8 cellular contexts compared by ENCODE assay signal in the genomic region with DNA sequence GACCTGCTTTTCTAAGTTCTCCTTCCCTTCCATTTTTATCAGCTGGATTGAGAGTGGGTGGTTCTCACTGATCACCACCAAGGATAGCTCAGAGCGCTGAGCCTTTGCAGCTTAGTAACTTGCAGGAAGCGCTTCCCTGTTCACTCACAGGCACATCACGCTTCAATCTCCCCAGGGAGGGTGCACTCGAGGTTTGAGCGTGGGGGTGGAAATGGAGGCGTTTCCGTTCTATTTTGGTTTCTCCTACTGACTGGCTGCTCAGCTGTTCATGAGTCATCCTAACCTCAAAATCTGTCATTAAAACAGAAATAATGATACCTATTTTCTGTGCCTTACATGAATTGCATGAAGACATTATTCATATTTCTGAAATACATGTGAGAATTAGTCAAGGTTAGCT.
A peak's percentile ranks its signal among the peaks of the same experiment; 100 is the strongest.
DNase-seq lines count a peak whose midpoint lies in the region; ATAC-seq and TF ChIP-seq lines count a peak whose summit lies in the region.

No MANE protein-coding gene starts in this region.

- H3K27me3 Mint-ChIP-seq in natural killer cell (ENCODE audit: low read depth in 2 of 2) = no peaks in the 10 kb centered on the region
- no peaks in the 10 kb centered on the region for H3K27me3 Mint-ChIP-seq in stimulated activated naive CD8-positive, alpha-beta T cell treated with anti-CD3 and anti-CD28 coated beads, Interleukin-15, amount 100 ng/mL, for 72 hours

- TF ChIP-seq CTCF in AG09309 (IDR thresholded peaks at IDR 0.05; ENCODE audit: control insufficient read depth, insufficient read depth, low read depth, low read length, missing control alignments) (no peak), esophagus muscularis mucosa (IDR thresholded peaks at IDR 0.05) (no peak), natural killer cell (IDR thresholded peaks at IDR 0.05) (no peak)

- ATAC-seq in GM18873 (IDR thresholded peaks at IDR 0.05; ENCODE audit: low FRiP score, unreplicated experiment) (peak; percentile 97), HG03064 (IDR thresholded peaks at IDR 0.05; ENCODE audit: low read depth, unreplicated experiment) (peak; percentile 98), natural killer cell (peak; percentile 83 to 96 (median 95))
- ATAC-seq in stimulated activated naive CD8-positive, alpha-beta T cell treated with anti-CD3 and anti-CD28 coated beads, Interleukin-15, amount 100 ng/mL, for 72 hours = peak; percentile 96

- TF ChIP-seq EP300 in esophagus muscularis mucosa (IDR thresholded peaks at IDR 0.05) = no peak

- H3K4me3 Mint-ChIP-seq in natural killer cell = peak overlapping the region; percentile 73
- H3K4me3 Mint-ChIP-seq in stimulated activated naive CD8-positive, alpha-beta T cell treated with anti-CD3 and anti-CD28 coated beads, Interleukin-15, amount 100 ng/mL, for 72 hours = no peak overlapping the region

- peaks cover 12 to 22% (median 19%) of the 10 kb centered on the region in 4 donors for H3K4me1 ChIP-seq in esophagus muscularis mucosa

- no peaks in the 10 kb centered on the region for H3K27me3 ChIP-seq in esophagus muscularis mucosa

- H3K27ac Mint-ChIP-seq in natural killer cell = peak overlapping the region; percentile 67 to 75
- H3K27ac Mint-ChIP-seq in stimulated activated naive CD8-positive, alpha-beta T cell treated with anti-CD3 and anti-CD28 coated beads, Interleukin-15, amount 100 ng/mL, for 72 hours = no peak overlapping the region

- no peak for TF ChIP-seq POLR2A in esophagus muscularis mucosa (IDR thresholded peaks at IDR 0.05; ENCODE audit: low read depth)

- peaks cover 18 to 21% of the 10 kb centered on the region in 2 donors for H3K4me1 Mint-ChIP-seq in natural killer cell
- peaks cover 17% of the 10 kb centered on the region for H3K4me1 Mint-ChIP-seq in stimulated activated naive CD8-positive, alpha-beta T cell treated with anti-CD3 and anti-CD28 coated beads, Interleukin-15, amount 100 ng/mL, for 72 hours

- WGBS in esophagus muscularis mucosa = 3% methylated on average over 7 of the region's 7 CpGs

- no peaks in the 10 kb centered on the region for H3K36me3 ChIP-seq in esophagus muscularis mucosa

- no peaks in the 10 kb centered on the region for H3K9me3 Mint-ChIP-seq in natural killer cell
- H3K9me3 Mint-ChIP-seq in stimulated activated naive CD8-positive, alpha-beta T cell treated with anti-CD3 and anti-CD28 coated beads, Interleukin-15, amount 100 ng/mL, for 72 hours = no peaks in the 10 kb centered on the region

- no peaks in the 10 kb centered on the region for H3K9me3 ChIP-seq in esophagus muscularis mucosa

- intact Hi-C loops in esophagus muscularis mucosa (cut with DNase I) (no loop called here), natural killer cell (cut with micrococcal nuclease) (no loop called here)

- H3K4me3 ChIP-seq in AG09309 (ENCODE audit: control insufficient read depth, low read depth, low read length) (no peak overlapping the region), esophagus muscularis mucosa (no peak overlapping the region)

- peak overlapping the region in 2 of 4 donors; percentile 5 to 18 for H3K27ac ChIP-seq in esophagus muscularis mucosa (replicated peaks in 1 of 4)

- H3K36me3 Mint-ChIP-seq in natural killer cell = no peaks in the 10 kb centered on the region

- peak; percentile 89 for DNase-seq in AG09309 (ENCODE audit: low read depth)
- peak; percentile 26 to 55 for DNase-seq in NCI-H526 (lab: John Stamatoyannopoulos, UW)
- peak; percentile 40 to 50 for DNase-seq in activated CD8-positive, alpha-beta memory T cell treated with anti-CD3 and anti-CD28 coated beads for 4 hours (ENCODE audit: low read depth in 2 of 2)
- peak; percentile 93 for DNase-seq in esophagus muscularis mucosa (ENCODE audit: extremely low spot score)
- peak; percentile 40 for DNase-seq in natural killer cell
- peak; percentile 45 to 61 for DNase-seq in stimulated activated naive CD8-positive, alpha-beta T cell treated with anti-CD3 and anti-CD28 coated beads, Interleukin-15, amount 100 ng/mL, for 72 hours

Comparison
In these comparisons a context has a peak if more than half of its experiments do, and no peak if none do; other contexts are left out.
1. DNase-seq: peak in every context shown above with its lines; median percentile 93 in esophagus muscularis mucosa; 89 in AG09309; 53 in stimulated activated naive CD8-positive, alpha-beta T cell treated with anti-CD3 and anti-CD28 coated beads, Interleukin-15, amount 100 ng/mL, for 72 hours; 45 in activated CD8-positive, alpha-beta memory T cell treated with anti-CD3 and anti-CD28 coated beads for 4 hours; 40 in NCI-H526; 40 in natural killer cell.
2. H3K27ac Mint-ChIP-seq: peak in natural killer cell (2 of 2); none in stimulated activated naive CD8-positive, alpha-beta T cell treated with anti-CD3 and anti-CD28 coated beads, Interleukin-15, amount 100 ng/mL, for 72 hours (0 of 2).
3. Peak in every context shown above with its lines, with median percentiles within 50 percentile points of each other: ATAC-seq.